Comparison of ENCODE assay signal across 1 cellular context in genomic region chr3:132637590-132637989, GRCh38.
TF ChIP-seq lines count a peak whose summit lies in the region.

No MANE protein-coding gene starts in this region.

TF ChIP-seq in IMR-90, 13 proteins besides CTCF, POLR2A, EP300 and RAD21 (continued from another document):
- TF ChIP-seq, protein P1, sequence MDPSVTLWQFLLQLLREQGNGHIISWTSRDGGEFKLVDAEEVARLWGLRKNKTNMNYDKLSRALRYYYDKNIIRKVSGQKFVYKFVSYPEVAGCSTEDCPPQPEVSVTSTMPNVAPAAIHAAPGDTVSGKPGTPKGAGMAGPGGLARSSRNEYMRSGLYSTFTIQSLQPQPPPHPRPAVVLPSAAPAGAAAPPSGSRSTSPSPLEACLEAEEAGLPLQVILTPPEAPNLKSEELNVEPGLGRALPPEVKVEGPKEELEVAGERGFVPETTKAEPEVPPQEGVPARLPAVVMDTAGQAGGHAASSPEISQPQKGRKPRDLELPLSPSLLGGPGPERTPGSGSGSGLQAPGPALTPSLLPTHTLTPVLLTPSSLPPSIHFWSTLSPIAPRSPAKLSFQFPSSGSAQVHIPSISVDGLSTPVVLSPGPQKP (IDR thresholded peaks at IDR 0.05; ENCODE audit: borderline replicate concordance, low read depth, low read length): no peak
- TF ChIP-seq FOS (IDR thresholded peaks at IDR 0.05; ENCODE audit: low read depth, low read length) (no peak), RFX5 (IDR thresholded peaks at IDR 0.05; ENCODE audit: low read depth, low read length) (no peak), RCOR1 (IDR thresholded peaks at IDR 0.05; ENCODE audit: insufficient replicate concordance, low read length) (no peak), MAFK (IDR thresholded peaks at IDR 0.05; ENCODE audit: low read depth, low read length) (no peak), MXI1 (IDR thresholded peaks at IDR 0.05; ENCODE audit: borderline replicate concordance, low read depth, low read length) (no peak), CEBPB (IDR thresholded peaks at IDR 0.05; ENCODE audit: low read depth, low read length) (no peak)
